In the genomic region with DNA sequence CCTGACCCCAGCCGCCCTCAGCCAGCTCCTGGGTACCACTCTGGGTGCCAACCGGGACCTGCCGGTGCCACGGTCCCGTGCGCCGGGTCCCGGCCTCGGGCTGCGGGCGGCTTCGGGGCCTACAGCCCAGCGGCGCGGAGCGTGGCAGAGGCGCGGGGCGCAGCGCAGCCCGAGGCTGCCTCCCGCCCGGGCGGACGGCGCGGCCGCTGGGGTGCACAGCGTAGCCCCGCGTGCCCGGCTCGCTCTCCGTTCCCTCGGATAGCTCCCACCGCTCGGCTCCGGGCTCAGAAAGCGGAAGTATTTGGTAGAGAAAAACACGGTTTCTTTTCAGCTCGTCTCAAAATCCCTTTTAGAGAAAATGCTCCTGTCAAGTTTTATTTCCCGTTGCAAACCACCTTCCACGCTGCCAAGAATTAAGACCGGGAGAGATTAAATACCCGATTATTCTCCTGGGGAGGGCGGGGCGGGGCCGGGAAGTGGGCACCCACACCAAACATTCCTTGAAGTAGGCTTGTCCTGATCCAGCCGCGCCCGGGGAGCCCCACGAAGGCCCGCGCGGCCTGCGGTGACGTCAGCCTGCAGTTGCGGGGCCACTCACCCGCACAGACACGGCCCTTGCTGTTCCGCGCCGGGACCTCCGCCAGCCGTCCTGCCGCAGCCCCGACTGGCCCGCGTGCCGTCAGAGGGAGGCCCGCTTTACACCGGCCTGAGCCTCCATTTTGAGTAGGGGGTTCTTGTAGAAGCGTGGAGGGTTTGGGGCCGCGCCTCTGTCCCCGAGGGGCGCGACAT, we compare ENCODE assay signal across 8 cellular contexts. TPM values are rescaled to one million over a fixed set of nuclear protein-coding genes. Genes with fewer than 3 reads are reported as not detected.
DNase-seq lines count a peak whose midpoint lies in the region; ATAC-seq lines count a peak whose summit lies in the region.

No MANE protein-coding gene starts in this region.

- WGBS in urinary bladder = under 1% methylated on average over 78 of the region's 78 CpGs

- H3K4me3 ChIP-seq in mucosa of rectum (ENCODE audit: low read length in 2 of 2) (peak overlapping the region; percentile 66 to 79), urinary bladder (ENCODE audit: low read depth, low read length) (peak overlapping the region; percentile 66)

- H3K4me1 ChIP-seq in mucosa of rectum (ENCODE audit: control insufficient read depth in 2 of 2, insufficient read depth in 2 of 2, low read length in 2 of 2) (peaks cover 31 to 49% of the 10 kb centered on the region in 2 donors), urinary bladder (ENCODE audit: insufficient read depth) (peaks cover 1% of the 10 kb centered on the region)

- H3K9ac ChIP-seq in mucosa of rectum (ENCODE audit: low read depth in 1 of 2, low read length in 2 of 2) = peak overlapping the region; percentile 78 to 92

- H3K27ac ChIP-seq in mucosa of rectum (ENCODE audit: low read depth in 2 of 2, low read length in 2 of 2) (peak overlapping the region; percentile 91 to 93), urinary bladder (ENCODE audit: low read depth) (peak overlapping the region; percentile 88)

- no peaks in the 10 kb centered on the region for H3K9me3 Mint-ChIP-seq in central memory CD8-positive, alpha-beta T cell

- H3K4me3 Mint-ChIP-seq in central memory CD8-positive, alpha-beta T cell = peak overlapping the region; percentile 40

- H3K4me1 Mint-ChIP-seq in central memory CD8-positive, alpha-beta T cell = peaks cover 23% of the 10 kb centered on the region

- H3K36me3 Mint-ChIP-seq in central memory CD8-positive, alpha-beta T cell (ENCODE audit: insufficient read depth) = peaks cover 11% of the 10 kb centered on the region

- peak; percentile 68 for DNase-seq in activated effector memory CD4-positive, alpha-beta T cell treated with anti-CD3 and anti-CD28 coated beads, Interleukin-2, amount 50 U/mL, for 16 hours
- DNase-seq in activated effector memory CD4-positive, alpha-beta T cell treated with Interleukin-2 at 50 U/mL for 16 hours = no peak
- DNase-seq in central memory CD8-positive, alpha-beta T cell (ENCODE audit: low spot score in 2 of 2) = no peak
- no peak for DNase-seq in H4 (ENCODE audit: low spot score)
- no peak for DNase-seq in GM19238 (ENCODE audit: insufficient read length, low spot score)
- DNase-seq in NCI-H2227 treated with DMSO at 0.1 percent for 48 hours (lab: John Stamatoyannopoulos, UW) = no peak

- H3K36me3 ChIP-seq in mucosa of rectum (ENCODE audit: control insufficient read depth in 2 of 2, insufficient read depth in 2 of 2, low read length in 2 of 2) (no peaks in the 10 kb centered on the region), urinary bladder (ENCODE audit: insufficient read depth) (no peaks in the 10 kb centered on the region)

- peaks cover 14 to 29% of the 10 kb centered on the region in 2 donors for H3K27me3 ChIP-seq in mucosa of rectum (ENCODE audit: control insufficient read depth in 2 of 2, insufficient read depth in 2 of 2, low read length in 2 of 2)

- peaks cover 96% of the 10 kb centered on the region for H3K27me3 Mint-ChIP-seq in central memory CD8-positive, alpha-beta T cell

- H3K9me3 ChIP-seq in mucosa of rectum (ENCODE audit: control insufficient read depth in 2 of 2, low read length in 2 of 2) = peaks cover 0 to 2% of the 10 kb centered on the region in 2 donors

- H3K27ac Mint-ChIP-seq in central memory CD8-positive, alpha-beta T cell (ENCODE audit: low read depth) = no peak overlapping the region

- ATAC-seq in central memory CD8-positive, alpha-beta T cell (replicated peaks; ENCODE audit: extremely low read depth, poor library complexity, severe bottlenecking) = no peak

RNA-seq across cellular contexts. Expression of a gene that starts 7.2 kb away (rescaled TPM):
- 43.2 TPM for total RNA-seq in urinary bladder
- 24.4 TPM for polyA plus RNA-seq in urinary bladder
- 5.9 and 7.4 TPM in 2 replicates for total RNA-seq in H4 (2014; rRNA removed; shearing (Covaris generic))

RNA-seq across cellular contexts. Expression of a gene that starts 7.7 kb away (rescaled TPM):
- total RNA-seq in urinary bladder = 9.3 TPM
- polyA plus RNA-seq in urinary bladder = 39.1 TPM
- total RNA-seq in H4 (2014; rRNA removed; shearing (Covaris generic)) = 0.27 and 0.52 TPM in 2 replicates

RNA-seq across cellular contexts. Expression of a gene that starts 18.6 kb away (rescaled TPM):
- 23.2 TPM for total RNA-seq in urinary bladder
- polyA plus RNA-seq in urinary bladder = 44.9 TPM
- 2.0 and 6.1 TPM in 2 replicates for total RNA-seq in H4 (2014; rRNA removed; shearing (Covaris generic))

RNA-seq across cellular contexts. Expression of a gene that starts 27.4 kb away (rescaled TPM):
- total RNA-seq in urinary bladder = 19.8 TPM
- polyA plus RNA-seq in urinary bladder = 20.5 TPM
- 0.17 and 0.18 TPM in 2 replicates for total RNA-seq in H4 (2014; rRNA removed; shearing (Covaris generic))

RNA-seq across cellular contexts. Expression of a gene that starts 36.3 kb away (rescaled TPM):
- total RNA-seq in urinary bladder = 3.7 TPM
- 14.2 TPM for polyA plus RNA-seq in urinary bladder
- total RNA-seq in H4 (2014; rRNA removed; shearing (Covaris generic)) = 2.0 and 2.2 TPM in 2 replicates
